ENCODE assay signal across 8 cellular contexts in the genomic region with DNA sequence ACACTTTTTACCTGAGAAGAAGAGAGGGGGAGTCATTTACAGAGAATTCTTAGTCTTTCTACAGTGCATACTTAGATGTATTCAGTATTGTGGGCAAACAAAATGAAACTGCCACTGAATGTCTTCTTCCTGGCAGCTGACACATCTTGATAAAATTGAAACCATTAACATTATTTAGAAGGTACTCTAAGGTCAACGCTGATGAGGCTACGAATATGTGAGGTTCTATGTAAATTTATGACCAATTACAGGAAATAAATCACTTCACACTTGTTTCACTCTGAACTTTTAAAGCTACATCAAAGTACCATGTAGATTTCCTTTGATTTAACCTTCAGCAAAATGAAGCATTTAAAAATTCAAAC.
DNase-seq lines count a peak whose midpoint lies in the region; ATAC-seq and TF ChIP-seq lines count a peak whose summit lies in the region.

No MANE protein-coding gene starts in this region.

- ATAC-seq in GM18505 (IDR thresholded peaks at IDR 0.05; ENCODE audit: unreplicated experiment) (peak; percentile 72), GM21528 (IDR thresholded peaks at IDR 0.05; ENCODE audit: low FRiP score, unreplicated experiment) (peak; percentile 82), HG03575 (IDR thresholded peaks at IDR 0.05; ENCODE audit: extremely low read depth, insufficient number of reproducible peaks, low FRiP score, unreplicated experiment) (peak; percentile 37)

- no peak for TF ChIP-seq POLR2A in GM18505 (IDR thresholded peaks at IDR 0.05; ENCODE audit: borderline replicate concordance, extremely low read depth, insufficient read depth, insufficient read length)

- DNase-seq in glomerular visceral epithelial cell (ENCODE audit: extremely low spot score) (peak; percentile 2), NCI-H2107 treated with DMSO at 0.1 percent for 48 hours (lab: John Stamatoyannopoulos, UW; ENCODE audit: unreplicated experiment) (no peak), NCI-H526 treated with DMSO at 0.1 percent for 48 hours (lab: John Stamatoyannopoulos, UW) (no peak), NCI-H2081 (lab: John Stamatoyannopoulos, UW) (no peak), NCI-H1436 treated with DMSO at 0.1 percent for 48 hours (lab: John Stamatoyannopoulos, UW) (no peak)
